In genomic region chr1:53541761-53542550, GRCh38 we compare ENCODE assay signal across 8 cellular contexts.
DNase-seq lines count a peak whose midpoint lies in the region; ATAC-seq and TF ChIP-seq lines count a peak whose summit lies in the region.

No MANE protein-coding gene starts in this region.

- no peaks in the 10 kb centered on the region for H3K36me3 ChIP-seq in GM06990 (ENCODE audit: control insufficient read depth, insufficient read depth, low read length)
- no peaks in the 10 kb centered on the region for H3K36me3 ChIP-seq in psoas muscle (ENCODE audit: insufficient read depth in 1 of 2, low read depth in 1 of 2)

- peak; percentile 68 to 80 (median 72) for ATAC-seq in psoas muscle
- ATAC-seq in GM21737 (IDR thresholded peaks at IDR 0.05; ENCODE audit: unreplicated experiment), result no peak
- no peak for ATAC-seq in HG02870 (IDR thresholded peaks at IDR 0.05; ENCODE audit: unreplicated experiment)

- DNase-seq in GM06990 (ENCODE audit: extremely low read depth, insufficient read length), result no peak
- peak; percentile 33 for DNase-seq in NCI-H1694 (lab: John Stamatoyannopoulos, UW)
- DNase-seq in epithelial cell of proximal tubule (ENCODE audit: low read depth), result peak; percentile 91
- DNase-seq in psoas muscle, result peak; percentile 52 to 53
- no peak for DNase-seq in NCI-H748 treated with DMSO at 0.1 percent for 48 hours (lab: John Stamatoyannopoulos, UW)
- no peak for DNase-seq in activated gamma-delta T cell treated with Interleukin-2 at 50 U/mL for 16 hours

- TF ChIP-seq CTCF in GM06990 (IDR thresholded peaks at IDR 0.05; ENCODE audit: insufficient read depth, low read length, poor library complexity, severe bottlenecking) (peak; percentile 46), epithelial cell of proximal tubule (conservative IDR thresholded peaks at IDR 0.05; ENCODE audit: low read depth, low read length) (peak; percentile 68), psoas muscle (IDR thresholded peaks at IDR 0.05) (peak; percentile 39)

- no peak overlapping the region for H3K4me3 ChIP-seq in GM06990 (replicated peaks; ENCODE audit: low read depth, low read length)
- H3K4me3 ChIP-seq in epithelial cell of proximal tubule (ENCODE audit: low read depth, low read length), result peak overlapping the region; percentile 21
- no peak overlapping the region for H3K4me3 ChIP-seq in psoas muscle

- H3K4me1 ChIP-seq in psoas muscle, result peaks cover 15% of the 10 kb centered on the region

- H3K27ac ChIP-seq in psoas muscle, result peak overlapping the region; percentile 47

- H3K27me3 ChIP-seq in GM06990 (replicated peaks; ENCODE audit: control insufficient read depth, insufficient read depth, low read length) (peaks cover 4% of the 10 kb centered on the region), psoas muscle (ENCODE audit: insufficient read depth in 3 of 3, low read length in 2 of 3) (no peaks in the 10 kb centered on the region)

- intact Hi-C loops in psoas muscle (cut with DNase I), result loop anchor here in 1 of 2 donors (2.0 kb wide), 1 partner anchor 59 kb away; no protein-coding TSS in a partner anchor

- no peaks in the 10 kb centered on the region for H3K9me3 ChIP-seq in psoas muscle

- WGBS in psoas muscle, 3 donors, result 47 to 55% (median 52%) methylated on average over 15 of the region's 15 CpGs

Comparison
In these comparisons a context has a peak if more than half of its experiments do, and no peak if none do; other contexts are left out.
1. DNase-seq: peak in NCI-H1694 (single experiment), epithelial cell of proximal tubule (single experiment) and psoas muscle (2 of 2); none in GM06990 (single experiment), NCI-H748 treated with DMSO at 0.1 percent for 48 hours (single experiment) and activated gamma-delta T cell treated with Interleukin-2 at 50 U/mL for 16 hours (single experiment).
2. ATAC-seq: peak in psoas muscle (4 of 4); none in GM21737 (single experiment) and HG02870 (single experiment).
3. Peak in every context shown above with its lines, with median percentiles within 50 percentile points of each other: CTCF ChIP-seq.